Comparison of ENCODE assay signal across 28 cellular contexts in the genomic region with DNA sequence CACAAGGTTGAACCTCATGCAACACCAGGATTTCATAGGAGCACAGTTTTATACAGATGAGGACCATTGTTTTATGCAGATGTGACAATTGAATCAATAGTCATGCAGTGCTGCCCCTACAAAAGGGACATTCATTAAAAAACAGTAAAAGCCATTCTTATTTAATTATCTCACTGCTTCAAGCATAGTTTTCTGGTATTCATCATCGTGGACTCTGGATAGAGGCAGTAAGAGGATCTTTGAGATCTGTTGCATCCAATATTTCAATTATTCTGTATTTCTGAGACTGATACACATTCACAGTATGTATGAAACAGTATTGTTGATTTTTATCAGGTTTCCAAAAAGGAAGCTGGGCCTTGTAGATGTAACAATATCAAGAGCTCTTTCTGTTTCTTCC.
DNase-seq lines count a peak whose midpoint lies in the region; ATAC-seq, FAIRE-seq and TF ChIP-seq lines count a peak whose summit lies in the region.
"Had no signal": no experiment of that assay in that cellular context is flagged by ENCODE, and none has a peak within 500 bp of the region (broad histone marks: within the 10 kb centered on the region; RNA-seq: fewer than 3 reads in every experiment).

No MANE protein-coding gene starts in this region.

- H3K27me3 ChIP-seq in WERI-Rb-1 (ENCODE audit: insufficient read depth, low read depth, severe bottlenecking), result no peaks in the 10 kb centered on the region
- H3K27me3 ChIP-seq: SJSA1 had no signal

- DNase-seq in D721Med (ENCODE audit: insufficient read length, low spot score), result no peak
- no peak for DNase-seq in caudate nucleus (lab: John Stamatoyannopoulos, UW)
- peak; percentile 42 for DNase-seq in inferior parietal cortex (ENCODE audit: extremely low spot score)
- peak in 1 of 49 donors; percentile 5 for DNase-seq in substantia nigra (lab: John Stamatoyannopoulos, UW)
- DNase-seq in WERI-Rb-1, result no peak
- no peak for DNase-seq in dermis blood vessel endothelial cell
- DNase-seq: CD8-positive, alpha-beta memory T cell; DMS79 treated with DMSO at 0.1 percent for 48 hours; GF-D8; GOT3; HCEC 1CT; MM.1S; NCI-H1048; NCI-H1417; NCI-H1694; NCI-H2029 treated with DMSO at 0.1 percent for 48 hours; NCI-H446 treated with DMSO at 0.1 percent for 48 hours; NCI-H526; NCI-H82; NK-92 treated with Interleukin-12 subunit alpha and Interleukin-12 subunit beta, amount 100 ng/mL, for 24 hours; Right ventricle myocardium superior; RPMI8226 had no signal

- ATAC-seq in HG02884 (IDR thresholded peaks at IDR 0.05; ENCODE audit: unreplicated experiment), result no peak
- ATAC-seq: A549 had no signal

- peak; percentile 48 for FAIRE-seq in D721Med (lab: Jason Lieb, UNC)
- FAIRE-seq: A549, GM12891 had no signal

- peak overlapping the region; percentile 67 for H3K27ac ChIP-seq in caudate nucleus (ENCODE audit: low read depth, low read length)
- peak overlapping the region; percentile 33 for H3K27ac ChIP-seq in substantia nigra (ENCODE audit: low read depth, low read length, poor library complexity, severe bottlenecking)
- no peak overlapping the region for H3K27ac ChIP-seq in WERI-Rb-1
- H3K27ac ChIP-seq: A549, C4-2B, KMS-11, SJSA1 had no signal

- no peak for TF ChIP-seq CTCF in D721Med (IDR thresholded peaks at IDR 0.05; ENCODE audit: insufficient read depth, missing control alignments)
- TF ChIP-seq CTCF in WERI-Rb-1 (IDR thresholded peaks at IDR 0.05; ENCODE audit: low read depth, low read length), result no peak

- H3K36me3 ChIP-seq in WERI-Rb-1, result no peaks in the 10 kb centered on the region
- H3K36me3 ChIP-seq: SJSA1 had no signal

- H3K9me3 ChIP-seq in WERI-Rb-1 (ENCODE audit: severe bottlenecking), result no peaks in the 10 kb centered on the region
- H3K9me3 ChIP-seq: A549, SJSA1 had no signal

- no peak overlapping the region for H3K4me3 ChIP-seq in WERI-Rb-1 (ENCODE audit: low read depth, low read length)
- H3K4me3 ChIP-seq: A549, SJSA1 had no signal
